ENCODE assay signal across 8 cellular contexts in the genomic region with DNA sequence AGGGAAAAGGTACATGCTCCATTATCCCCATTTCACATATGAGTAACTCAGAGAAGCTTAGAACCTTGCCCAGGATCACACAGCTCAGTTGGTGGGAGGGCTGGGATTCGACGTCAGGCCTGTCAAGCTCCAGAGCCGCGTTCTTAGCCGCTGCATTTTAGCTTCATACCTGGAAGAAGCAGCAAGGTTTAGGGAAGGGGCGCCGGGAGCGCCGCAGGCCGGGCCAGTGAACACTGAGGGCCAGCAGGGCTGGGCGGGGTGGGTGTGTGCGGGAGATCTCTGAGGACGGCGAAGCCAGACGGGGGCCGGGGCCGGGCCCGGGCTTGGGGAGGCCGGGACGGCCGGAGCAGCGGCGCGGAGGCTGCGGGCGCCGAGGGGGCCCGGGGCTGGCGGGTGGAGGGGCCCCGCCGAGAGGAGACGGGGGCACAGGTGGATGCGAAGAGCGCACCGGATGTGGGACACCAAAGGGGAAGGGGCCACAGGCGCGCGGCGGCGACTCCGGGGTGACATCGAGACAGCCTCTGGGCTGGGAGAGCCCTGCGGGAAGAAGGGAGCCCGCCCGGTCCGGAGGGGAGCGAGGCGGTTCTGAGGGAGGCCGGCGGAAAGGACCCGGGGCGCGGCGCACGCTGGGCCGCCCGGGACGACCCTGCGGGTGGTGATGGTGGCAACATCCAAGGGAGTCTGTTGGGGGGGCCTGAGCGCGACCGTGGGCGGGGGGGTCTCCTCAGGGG. TPM values are rescaled to one million over a fixed set of nuclear protein-coding genes. Genes with fewer than 3 reads are reported as not detected.
DNase-seq lines count a peak whose midpoint lies in the region; ATAC-seq and TF ChIP-seq lines count a peak whose summit lies in the region.

No MANE protein-coding gene starts in this region.

- no peaks in the 10 kb centered on the region for H3K27me3 Mint-ChIP-seq in activated CD8-positive, alpha-beta T cell treated with anti-CD3 and anti-CD28 coated beads, Interleukin-2, amount 10 ng/mL, durations not matched to agents 7 days and 5 days (ENCODE audit: low read depth)
- no peaks in the 10 kb centered on the region for H3K27me3 Mint-ChIP-seq in nephron progenitor cell (ENCODE audit: low read depth, poor library complexity)

- peak overlapping the region; percentile 93 for H3K27ac Mint-ChIP-seq in activated CD8-positive, alpha-beta T cell treated with anti-CD3 and anti-CD28 coated beads, Interleukin-2, amount 10 ng/mL, durations not matched to agents 7 days and 5 days
- no peak overlapping the region for H3K27ac Mint-ChIP-seq in nephron progenitor cell

- in situ Hi-C loops in Caki2 (cut with HindIII; ENCODE audit: low pct_unique_long_range_greater_than_20kb, low sequenced_read_pairs), result no loop called here

- CTCF ChIA-PET in activated CD8-positive, alpha-beta T cell treated with anti-CD3 and anti-CD28 coated beads, Interleukin-2, amount 10 ng/mL, durations not matched to agents 7 days and 5 days (lab: Charles Lee), result interaction anchor here (1.3 to 3.1 kb wide), 7 partner anchors 12 to 68 kb away, joined by 4 to 22 read pairs (median 6); a partner anchor contains a TSS

- POLR2A ChIA-PET in activated CD8-positive, alpha-beta T cell treated with anti-CD3 and anti-CD28 coated beads, Interleukin-2, amount 10 ng/mL, durations not matched to agents 7 days and 5 days (lab: Charles Lee), result interaction anchor here (0.6 to 3.1 kb wide), 13 partner anchors 12 to 339 kb away, joined by 3 to 24 read pairs (median 5); a partner anchor contains a TSS

- no peak for TF ChIP-seq CTCF in nephron progenitor cell (IDR thresholded peaks at IDR 0.05)

- ATAC-seq in GM21526 (IDR thresholded peaks at IDR 0.05; ENCODE audit: low FRiP score, unreplicated experiment), result peak; percentile 27
- peak; percentile 37 for ATAC-seq in activated CD8-positive, alpha-beta T cell treated with anti-CD3 and anti-CD28 coated beads, Interleukin-2, amount 10 ng/mL, durations not matched to agents 7 days and 5 days

- peak overlapping the region; percentile 55 for H3K27ac ChIP-seq in epithelial cell of prostate
- peak overlapping the region; percentile 44 for H3K27ac ChIP-seq in temporal lobe (ENCODE audit: low read depth, low read length)

- TF ChIP-seq EP300 in Ishikawa (IDR thresholded peaks at IDR 0.05; ENCODE audit: borderline replicate concordance), result no peak

- H3K36me3 Mint-ChIP-seq in activated CD8-positive, alpha-beta T cell treated with anti-CD3 and anti-CD28 coated beads, Interleukin-2, amount 10 ng/mL, durations not matched to agents 7 days and 5 days (ENCODE audit: low read depth), result peaks cover 68% of the 10 kb centered on the region
- H3K36me3 Mint-ChIP-seq in nephron progenitor cell (ENCODE audit: low read depth), result peaks cover 34% of the 10 kb centered on the region

- no peaks in the 10 kb centered on the region for H3K9me3 Mint-ChIP-seq in activated CD8-positive, alpha-beta T cell treated with anti-CD3 and anti-CD28 coated beads, Interleukin-2, amount 10 ng/mL, durations not matched to agents 7 days and 5 days (ENCODE audit: insufficient read depth)
- no peaks in the 10 kb centered on the region for H3K9me3 Mint-ChIP-seq in nephron progenitor cell

- peak; percentile 22 for DNase-seq in Caki2 (ENCODE audit: low read depth)
- peak; percentile 71 for DNase-seq in activated CD8-positive, alpha-beta T cell treated with anti-CD3 and anti-CD28 coated beads, Interleukin-2, amount 10 ng/mL, durations not matched to agents 7 days and 5 days
- DNase-seq in epithelial cell of prostate (ENCODE audit: low read depth, low spot score), result no peak
- DNase-seq in nephron progenitor cell, result peak; percentile 51
- no peak for DNase-seq in SIG-M5 (lab: John Stamatoyannopoulos, UW)

- H3K4me1 Mint-ChIP-seq in activated CD8-positive, alpha-beta T cell treated with anti-CD3 and anti-CD28 coated beads, Interleukin-2, amount 10 ng/mL, durations not matched to agents 7 days and 5 days (ENCODE audit: low read depth), result peaks cover 48% of the 10 kb centered on the region
- H3K4me1 Mint-ChIP-seq in nephron progenitor cell, result peaks cover 27% of the 10 kb centered on the region

- TF ChIP-seq RAD21 in Ishikawa (IDR thresholded peaks at IDR 0.05; ENCODE audit: low read depth), result no peak

- peak overlapping the region; percentile 92 for H3K4me3 Mint-ChIP-seq in activated CD8-positive, alpha-beta T cell treated with anti-CD3 and anti-CD28 coated beads, Interleukin-2, amount 10 ng/mL, durations not matched to agents 7 days and 5 days
- H3K4me3 Mint-ChIP-seq in nephron progenitor cell, result peak overlapping the region; percentile 86

TF ChIP-seq in Ishikawa, 13 proteins besides CTCF, POLR2A, EP300 and RAD21:
- TF ChIP-seq NFIC (IDR thresholded peaks at IDR 0.05), result no peak
- TF ChIP-seq YY1 (IDR thresholded peaks at IDR 0.05; ENCODE audit: low read depth), result no peak
- TF ChIP-seq FOXM1 (IDR thresholded peaks at IDR 0.05; ENCODE audit: borderline replicate concordance, low read depth), result no peak
- no peak for TF ChIP-seq CREB1 (IDR thresholded peaks at IDR 0.05; ENCODE audit: low read depth)
- peak; percentile 75; the same call in 1 of the 2 replicates for TF ChIP-seq ZBTB7A (IDR thresholded peaks at IDR 0.05; ENCODE audit: low read depth)
- TF ChIP-seq TCF12 (IDR thresholded peaks at IDR 0.05; ENCODE audit: low read depth), result no peak
- no peak for TF ChIP-seq TEAD4 (IDR thresholded peaks at IDR 0.05)

RNA-seq across cellular contexts. Expression of a gene that starts 0.5 kb away (rescaled TPM):
- 1.2 and 26.2 TPM in 2 replicates for total RNA-seq in Caki2 (2014; rRNA removed; shearing (Covaris generic); ENCODE audit: low replicate concordance)
- total RNA-seq in activated CD8-positive, alpha-beta T cell treated with anti-CD3 and anti-CD28 coated beads, Interleukin-2, amount 10 ng/mL, durations not matched to agents 7 days and 5 days, result 10 to 100 TPM; 60.7 to 61.1 TPM
- total RNA-seq in temporal lobe, result 14.5 TPM

RNA-seq across cellular contexts. Expression of a gene that starts 25.5 kb away (rescaled TPM):
- total RNA-seq in Caki2 (2014; rRNA removed; shearing (Covaris generic); ENCODE audit: low replicate concordance), result 22.8 and 52.3 TPM in 2 replicates
- 10 to 100 TPM; 58.3 to 69.3 TPM for total RNA-seq in activated CD8-positive, alpha-beta T cell treated with anti-CD3 and anti-CD28 coated beads, Interleukin-2, amount 10 ng/mL, durations not matched to agents 7 days and 5 days
- total RNA-seq in temporal lobe, result 24.8 TPM

RNA-seq across cellular contexts. Expression of a gene that starts 29.1 kb away (rescaled TPM):
- 54.0 and 109 TPM in 2 replicates for total RNA-seq in Caki2 (2014; rRNA removed; shearing (Covaris generic); ENCODE audit: low replicate concordance)
- 10 to 100 TPM; 33.0 to 35.3 TPM for total RNA-seq in activated CD8-positive, alpha-beta T cell treated with anti-CD3 and anti-CD28 coated beads, Interleukin-2, amount 10 ng/mL, durations not matched to agents 7 days and 5 days
- total RNA-seq in temporal lobe, result 14.3 TPM

Comparison
In these comparisons a context has a peak if more than half of its experiments do, and no peak if none do; other contexts are left out.
1. DNase-seq: peak in Caki2 (single experiment), activated CD8-positive, alpha-beta T cell treated with anti-CD3 and anti-CD28 coated beads, Interleukin-2, amount 10 ng/mL, durations not matched to agents 7 days and 5 days (single experiment) and nephron progenitor cell (single experiment); none in epithelial cell of prostate (single experiment) and SIG-M5 (single experiment).